ENCODE assay signal across 21 cellular contexts in the genomic region with DNA sequence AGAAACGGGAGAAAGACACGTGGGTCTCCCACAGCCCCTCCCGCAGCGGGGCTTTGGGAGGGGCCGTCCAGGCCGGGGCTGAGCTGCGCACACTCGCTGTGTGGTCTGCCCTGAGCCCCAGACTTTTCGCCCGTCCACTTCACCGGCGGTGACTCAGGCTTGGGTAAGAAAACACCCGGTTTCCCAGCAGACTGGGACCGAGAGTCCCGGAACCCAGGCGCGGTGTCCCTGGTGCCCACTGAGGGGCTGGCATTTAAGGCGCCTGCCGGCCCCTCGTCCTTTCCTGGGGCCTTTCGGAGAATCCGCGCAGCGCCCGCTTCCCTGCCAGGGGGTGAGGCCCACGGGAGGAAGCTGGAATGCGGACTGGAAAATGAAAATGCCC.
DNase-seq lines count a peak whose midpoint lies in the region; ATAC-seq and TF ChIP-seq lines count a peak whose summit lies in the region.
"Had no signal": no experiment of that assay in that cellular context is flagged by ENCODE, and none has a peak within 500 bp of the region (broad histone marks: within the 10 kb centered on the region; RNA-seq: fewer than 3 reads in every experiment).

No MANE protein-coding gene starts in this region.

- H3K27ac Mint-ChIP-seq in natural killer cell treated with Interleukin-12 subunit alpha and Interleukin-12 subunit beta and Interleukin-15 and Interleukin-18, amount 100 ng/mL, for 72 hours: no peak overlapping the region
- H3K27ac Mint-ChIP-seq: activated CD4-positive, alpha-beta T cell treated with anti-CD3 and anti-CD28 coated beads, Interleukin-2, amount 10 ng/mL, durations not matched to agents 7 days and 5 days; CD14-positive monocyte had no signal

- no peak for TF ChIP-seq EP300 in gastroesophageal sphincter (IDR thresholded peaks at IDR 0.05)

- WGBS in gastroesophageal sphincter (ENCODE audit: low coverage in 1 of 2), 2 donors: no CpG with 5 or more reads among the region's 27 CpGs

- no peak for TF ChIP-seq CTCF in AG09309 (IDR thresholded peaks at IDR 0.05; ENCODE audit: control insufficient read depth, insufficient read depth, low read depth, low read length, missing control alignments)
- TF ChIP-seq CTCF in gastroesophageal sphincter (IDR thresholded peaks at IDR 0.05): no peak

- H3K9me3 ChIP-seq in SJSA1 (replicated peaks) (no peaks in the 10 kb centered on the region), gastroesophageal sphincter (no peaks in the 10 kb centered on the region)
- H3K9me3 ChIP-seq: A549, neutrophil had no signal

- intact Hi-C loops in sciatic nerve (cut with DNase I): no loop called here

- H3K27me3 ChIP-seq in SJSA1 (replicated peaks) (no peaks in the 10 kb centered on the region), gastroesophageal sphincter (peaks cover 20% of the 10 kb centered on the region)
- H3K27me3 ChIP-seq: cardiac muscle cell, neutrophil had no signal

- H3K4me1 ChIP-seq in SJSA1 (replicated peaks) (peaks cover 66% of the 10 kb centered on the region), gastroesophageal sphincter (no peaks in the 10 kb centered on the region)

- H3K4me3 ChIP-seq in AG09309 (ENCODE audit: control insufficient read depth, low read depth, low read length) (peak overlapping the region; percentile 37), SJSA1 (peak overlapping the region; percentile 37), gastroesophageal sphincter (peak overlapping the region in 1 of 2 donors; percentile 28)
- H3K4me3 ChIP-seq: A549, cardiac muscle cell had no signal

- H3K27ac ChIP-seq in SJSA1 (peak overlapping the region; percentile 98), gastroesophageal sphincter (peak overlapping the region in 2 of 4 donors; percentile 31 to 35)
- H3K27ac ChIP-seq: A549, cardiac muscle cell, neutrophil had no signal

- DNase-seq in AG09309 (ENCODE audit: low read depth) (no peak), SJSA1 (ENCODE audit: low read depth in 1 of 2, low spot score in 2 of 2) (peak; percentile 97), sciatic nerve (ENCODE audit: low spot score) (peak; percentile 83), NCI-H2196 (lab: John Stamatoyannopoulos, UW; ENCODE audit: unreplicated experiment) (no peak), NCI-H1694 treated with DMSO at 0.1 percent for 48 hours (lab: John Stamatoyannopoulos, UW) (no peak)
- no peak for DNase-seq in natural killer cell treated with Interleukin-12 subunit alpha and Interleukin-12 subunit beta and Interleukin-15 and Interleukin-18, amount 100 ng/mL, for 72 hours (ENCODE audit: low spot score)
- DNase-seq: activated CD4-positive, alpha-beta T cell treated with anti-CD3 and anti-CD28 coated beads, Interleukin-2, amount 10 ng/mL, durations not matched to agents 7 days and 5 days; erythroblast; KG1; left cardiac atrium; NCI-H1092; NCI-H526; Right ventricle myocardium superior; small intestine; stimulated activated CD4-positive, alpha-beta T cell treated with anti-CD3 and anti-CD28 coated beads, Interleukin-4, amount 100 ng/mL, for 24 hours had no signal

- H3K4me1 Mint-ChIP-seq in natural killer cell treated with Interleukin-12 subunit alpha and Interleukin-12 subunit beta and Interleukin-15 and Interleukin-18, amount 100 ng/mL, for 72 hours (ENCODE audit: low read depth in 2 of 2): no peaks in the 10 kb centered on the region
- H3K4me1 Mint-ChIP-seq: activated CD4-positive, alpha-beta T cell treated with anti-CD3 and anti-CD28 coated beads, Interleukin-2, amount 10 ng/mL, durations not matched to agents 7 days and 5 days; CD14-positive monocyte had no signal

- H3K36me3 ChIP-seq in SJSA1: peaks cover 26% of the 10 kb centered on the region
- H3K36me3 ChIP-seq in gastroesophageal sphincter: no peaks in the 10 kb centered on the region
- H3K36me3 ChIP-seq: cardiac muscle cell, neutrophil had no signal

- no peak for TF ChIP-seq POLR2A in gastroesophageal sphincter (IDR thresholded peaks at IDR 0.05)

- H3K27me3 Mint-ChIP-seq in natural killer cell treated with Interleukin-12 subunit alpha and Interleukin-12 subunit beta and Interleukin-15 and Interleukin-18, amount 100 ng/mL, for 72 hours: peaks cover 0 to 2% of the 10 kb centered on the region in 2 donors
- H3K27me3 Mint-ChIP-seq: activated CD4-positive, alpha-beta T cell treated with anti-CD3 and anti-CD28 coated beads, Interleukin-2, amount 10 ng/mL, durations not matched to agents 7 days and 5 days had no signal

- no peaks in the 10 kb centered on the region for H3K9me3 Mint-ChIP-seq in natural killer cell treated with Interleukin-12 subunit alpha and Interleukin-12 subunit beta and Interleukin-15 and Interleukin-18, amount 100 ng/mL, for 72 hours
- H3K9me3 Mint-ChIP-seq: activated CD4-positive, alpha-beta T cell treated with anti-CD3 and anti-CD28 coated beads, Interleukin-2, amount 10 ng/mL, durations not matched to agents 7 days and 5 days; CD14-positive monocyte had no signal

- H3K4me3 Mint-ChIP-seq in natural killer cell treated with Interleukin-12 subunit alpha and Interleukin-12 subunit beta and Interleukin-15 and Interleukin-18, amount 100 ng/mL, for 72 hours: no peak overlapping the region
- H3K4me3 Mint-ChIP-seq: activated CD4-positive, alpha-beta T cell treated with anti-CD3 and anti-CD28 coated beads, Interleukin-2, amount 10 ng/mL, durations not matched to agents 7 days and 5 days; CD14-positive monocyte had no signal

- ATAC-seq in gastroesophageal sphincter (peak; percentile 42), sciatic nerve (peak; percentile 95), HG02870 (IDR thresholded peaks at IDR 0.05; ENCODE audit: unreplicated experiment) (no peak)
- no peak for ATAC-seq in natural killer cell treated with Interleukin-12 subunit alpha and Interleukin-12 subunit beta and Interleukin-15 and Interleukin-18, amount 100 ng/mL, for 72 hours
- ATAC-seq: A549, left cardiac atrium had no signal

- no peaks in the 10 kb centered on the region for H3K36me3 Mint-ChIP-seq in natural killer cell treated with Interleukin-12 subunit alpha and Interleukin-12 subunit beta and Interleukin-15 and Interleukin-18, amount 100 ng/mL, for 72 hours
- H3K36me3 Mint-ChIP-seq: CD14-positive monocyte had no signal

Comparison
In these comparisons a context has a peak if more than half of its experiments do, and no peak if none do; other contexts are left out.
1. DNase-seq: peak in SJSA1 (2 of 2) and sciatic nerve (single experiment); none in AG09309 (single experiment), NCI-H2196 (single experiment), NCI-H1694 treated with DMSO at 0.1 percent for 48 hours (single experiment) and natural killer cell treated with Interleukin-12 subunit alpha and Interleukin-12 subunit beta and Interleukin-15 and Interleukin-18, amount 100 ng/mL, for 72 hours (single experiment).
2. ATAC-seq: peak in gastroesophageal sphincter (single experiment) and sciatic nerve (single experiment); none in HG02870 (single experiment) and natural killer cell treated with Interleukin-12 subunit alpha and Interleukin-12 subunit beta and Interleukin-15 and Interleukin-18, amount 100 ng/mL, for 72 hours (0 of 2).